ENCODE assay signal across 11 cellular contexts in genomic region chr19:5948697-5949564, GRCh38. TPM values are rescaled to one million over a fixed set of nuclear protein-coding genes. Genes with fewer than 3 reads are reported as not detected.
DNase-seq lines count a peak whose midpoint lies in the region; ATAC-seq and TF ChIP-seq lines count a peak whose summit lies in the region.
"Had no signal": no experiment of that assay in that cellular context is flagged by ENCODE, and none has a peak within 500 bp of the region (broad histone marks: within the 10 kb centered on the region; RNA-seq: fewer than 3 reads in every experiment).

No MANE protein-coding gene starts in this region.

- CTCF ChIA-PET in RWPE1 (lab: Yijun Ruan, JAX), result interaction anchor here (0.6 to 1.1 kb wide), 6 partner anchors 45 to 850 kb away, joined by 3 to 7 read pairs (median 3); no protein-coding TSS in a partner anchor

- H3K36me3 Mint-ChIP-seq in activated naive CD4-positive, alpha-beta T cell treated with anti-CD3 and anti-CD28 coated beads, Interleukin-2, amount 50 U/mL, for 72 hours, result peaks cover 27 to 34% of the 10 kb centered on the region in 2 donors
- H3K36me3 Mint-ChIP-seq in immature natural killer cell, result no peaks in the 10 kb centered on the region

- H3K4me3 ChIP-seq in stomach smooth muscle (ENCODE audit: low read length in 2 of 2), result peak overlapping the region in 1 of 2 donors; percentile 44
- H3K4me3 ChIP-seq: suprapubic skin had no signal

- peak; percentile 17 to 22 for DNase-seq in activated CD4-positive, alpha-beta T cell treated with anti-CD3 and anti-CD28 coated beads for 4 hours
- no peak for DNase-seq in activated CD4-positive, alpha-beta T cell treated with anti-CD3 and anti-CD28 coated beads, Interleukin-2, amount 50 U/mL, for 1 hour
- no peak for DNase-seq in activated naive CD4-positive, alpha-beta T cell treated with anti-CD3 and anti-CD28 coated beads, Interleukin-2, amount 50 U/mL, for 72 hours (ENCODE audit: low spot score in 2 of 2)
- DNase-seq in immature natural killer cell (no peak), NCI-H524 treated with DMSO at 0.1 percent for 48 hours (lab: John Stamatoyannopoulos, UW) (no peak), NCI-H510A treated with DMSO at 0.1 percent for 48 hours (lab: John Stamatoyannopoulos, UW) (no peak), RWPE1 (ENCODE audit: low spot score) (no peak)
- DNase-seq: ACHN, NCI-H1694 had no signal

- H3K9me3 ChIP-seq in stomach smooth muscle (ENCODE audit: control insufficient read depth in 2 of 2, low read length in 2 of 2), result no peaks in the 10 kb centered on the region
- H3K9me3 ChIP-seq: suprapubic skin had no signal

- no peaks in the 10 kb centered on the region for H3K9me3 Mint-ChIP-seq in activated naive CD4-positive, alpha-beta T cell treated with anti-CD3 and anti-CD28 coated beads, Interleukin-2, amount 50 U/mL, for 72 hours
- H3K9me3 Mint-ChIP-seq in immature natural killer cell, result no peaks in the 10 kb centered on the region

- H3K9ac ChIP-seq in stomach smooth muscle (ENCODE audit: low read length in 2 of 2), result peak overlapping the region; percentile 29 to 36

- no peaks in the 10 kb centered on the region for H3K36me3 ChIP-seq in stomach smooth muscle (ENCODE audit: control insufficient read depth in 2 of 2, insufficient read depth in 2 of 2, low read length in 2 of 2)

- ATAC-seq in activated naive CD4-positive, alpha-beta T cell treated with anti-CD3 and anti-CD28 coated beads, Interleukin-2, amount 50 U/mL, for 72 hours, result peak; percentile 25 to 46

- H3K27me3 ChIP-seq in stomach smooth muscle (ENCODE audit: control insufficient read depth in 1 of 2, insufficient read depth in 2 of 2, low read length in 2 of 2), result no peaks in the 10 kb centered on the region
- H3K27me3 ChIP-seq: suprapubic skin had no signal

- H3K27me3 Mint-ChIP-seq in immature natural killer cell (ENCODE audit: low read depth in 3 of 3), result peaks cover 0 to 7% (median 2%) of the 10 kb centered on the region in 3 donors

- no peak for TF ChIP-seq CTCF in RWPE1 (conservative IDR thresholded peaks at IDR 0.05; ENCODE audit: low read depth)

- H3K4me1 Mint-ChIP-seq in immature natural killer cell, result peaks cover 72 to 89% of the 10 kb centered on the region in 2 donors

- H3K27ac ChIP-seq in stomach smooth muscle (ENCODE audit: low read length) (peak overlapping the region; percentile 88), RWPE1 (no peak overlapping the region)

- H3K4me1 ChIP-seq in stomach smooth muscle (ENCODE audit: control insufficient read depth, insufficient read depth, low read length), result peaks cover 88% of the 10 kb centered on the region

- no peak overlapping the region for H3K4me3 Mint-ChIP-seq in immature natural killer cell

- POLR2A ChIA-PET in RWPE1 (lab: Yijun Ruan, JAX; ENCODE audit: low non-redundant PET), result no interaction called here

- peak overlapping the region; percentile 70 to 86 for H3K27ac Mint-ChIP-seq in activated naive CD4-positive, alpha-beta T cell treated with anti-CD3 and anti-CD28 coated beads, Interleukin-2, amount 50 U/mL, for 72 hours
- H3K27ac Mint-ChIP-seq in immature natural killer cell, result peak overlapping the region in 5 of 6 donors; percentile 4 to 79 (median 51)

RNA-seq across cellular contexts. Expression of gene RANBP3, which starts 29.0 kb away (rescaled TPM):
- 100 to 1,000 TPM in 1 of 2 donors, 10 to 100 TPM in 1; 89.6 to 112 TPM for total RNA-seq in activated naive CD4-positive, alpha-beta T cell treated with anti-CD3 and anti-CD28 coated beads, Interleukin-2, amount 50 U/mL, for 72 hours
- polyA plus RNA-seq in immature natural killer cell, result 10 to 100 TPM in 1 of 3 donors, 1 to 10 TPM in 2; 3.2 to 14.5 (median 4.4) TPM

RNA-seq across cellular contexts. Expression of gene CAPS, which starts 34.9 kb away (rescaled TPM):
- total RNA-seq in activated naive CD4-positive, alpha-beta T cell treated with anti-CD3 and anti-CD28 coated beads, Interleukin-2, amount 50 U/mL, for 72 hours, result 1 to 10 TPM; 5.1 to 6.0 TPM
- 1 to 10 TPM in 2 of 3 donors, under 1 TPM in 1; 0.32 to 4.1 (median 2.2) TPM for polyA plus RNA-seq in immature natural killer cell

RNA-seq across cellular contexts. Expression of gene VMAC, which starts 44.3 kb away (rescaled TPM):
- 1 to 10 TPM; 3.8 to 3.9 TPM for total RNA-seq in activated naive CD4-positive, alpha-beta T cell treated with anti-CD3 and anti-CD28 coated beads, Interleukin-2, amount 50 U/mL, for 72 hours
- polyA plus RNA-seq in immature natural killer cell, result 1 to 10 TPM; 2.2 to 6.5 (median 5.2) TPM

RNA-seq across cellular contexts. Expression of gene NDUFA11, which starts 45.3 kb away (rescaled TPM):
- 100 to 1,000 TPM; 206 to 224 TPM for total RNA-seq in activated naive CD4-positive, alpha-beta T cell treated with anti-CD3 and anti-CD28 coated beads, Interleukin-2, amount 50 U/mL, for 72 hours
- polyA plus RNA-seq in immature natural killer cell, result 100 to 1,000 TPM; 329 to 666 (median 378) TPM

Comparison
In these comparisons a context has a peak if more than half of its experiments do, and no peak if none do; other contexts are left out.
1. DNase-seq: peak in activated CD4-positive, alpha-beta T cell treated with anti-CD3 and anti-CD28 coated beads for 4 hours (2 of 2); none in activated CD4-positive, alpha-beta T cell treated with anti-CD3 and anti-CD28 coated beads, Interleukin-2, amount 50 U/mL, for 1 hour (single experiment), activated naive CD4-positive, alpha-beta T cell treated with anti-CD3 and anti-CD28 coated beads, Interleukin-2, amount 50 U/mL, for 72 hours (0 of 2), immature natural killer cell (0 of 3), NCI-H524 treated with DMSO at 0.1 percent for 48 hours (single experiment), NCI-H510A treated with DMSO at 0.1 percent for 48 hours (single experiment) and RWPE1 (single experiment).